In the genomic region with DNA sequence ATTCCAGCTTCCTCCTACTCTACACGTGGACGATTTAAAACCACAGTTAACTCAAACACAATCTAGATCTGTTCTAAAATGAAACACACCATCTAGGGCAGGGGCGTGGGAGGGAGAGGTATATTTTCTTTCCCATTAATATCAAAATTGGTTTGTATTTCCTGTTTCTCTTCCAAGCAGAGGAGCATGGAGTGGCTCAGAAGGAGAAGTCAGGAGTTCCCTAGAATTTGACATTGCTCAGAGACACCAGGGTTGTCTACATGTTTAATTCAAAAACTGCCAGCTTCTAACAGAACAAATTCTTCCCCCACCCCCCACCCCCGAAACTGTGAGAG, we compare ENCODE assay signal across 13 cellular contexts. TPM values are rescaled to one million over a fixed set of nuclear protein-coding genes. Genes with fewer than 3 reads are reported as not detected.
DNase-seq lines count a peak whose midpoint lies in the region; ATAC-seq and TF ChIP-seq lines count a peak whose summit lies in the region.
"Had no signal": no experiment of that assay in that cellular context is flagged by ENCODE, and none has a peak within 500 bp of the region (broad histone marks: within the 10 kb centered on the region; RNA-seq: fewer than 3 reads in every experiment).

No MANE protein-coding gene starts in this region.

- H3K27me3 Mint-ChIP-seq in activated naive CD4-positive, alpha-beta T cell treated with anti-CD3 and anti-CD28 coated beads, Interleukin-2, amount 50 U/mL, for 24 hours = peaks cover 6% of the 10 kb centered on the region
- no peaks in the 10 kb centered on the region for H3K27me3 Mint-ChIP-seq in activated naive CD8-positive, alpha-beta T cell
- H3K27me3 Mint-ChIP-seq in memory B cell = no peaks in the 10 kb centered on the region

- peak overlapping the region; percentile 67 to 85 for H3K4me3 ChIP-seq in tibial artery
- H3K4me3 ChIP-seq in colonic mucosa = no peak overlapping the region

- H3K27ac ChIP-seq in tibial artery = peak overlapping the region; percentile 36 to 52
- H3K27ac ChIP-seq in colonic mucosa = no peak overlapping the region
- H3K27ac ChIP-seq: brain microvascular endothelial cell, VCaP had no signal

- H3K4me1 ChIP-seq in tibial artery (peaks cover 0 to 53% (median 23%) of the 10 kb centered on the region in 4 donors), colonic mucosa (no peaks in the 10 kb centered on the region)

- no peaks in the 10 kb centered on the region for H3K9me3 Mint-ChIP-seq in activated naive CD4-positive, alpha-beta T cell treated with anti-CD3 and anti-CD28 coated beads, Interleukin-2, amount 50 U/mL, for 24 hours
- H3K9me3 Mint-ChIP-seq in activated naive CD4-positive, alpha-beta T cell treated with anti-CD3 and anti-CD28 coated beads, Interleukin-2, amount 50 U/mL, for 72 hours = no peaks in the 10 kb centered on the region
- no peaks in the 10 kb centered on the region for H3K9me3 Mint-ChIP-seq in activated naive CD8-positive, alpha-beta T cell (ENCODE audit: low read depth)
- H3K9me3 Mint-ChIP-seq in memory B cell = no peaks in the 10 kb centered on the region

- DNase-seq in activated naive CD4-positive, alpha-beta T cell treated with anti-CD3 and anti-CD28 coated beads, Interleukin-2, amount 50 U/mL, for 72 hours (ENCODE audit: low spot score in 2 of 2) = no peak
- no peak for DNase-seq in memory B cell (ENCODE audit: low spot score in 2 of 2)
- DNase-seq in tibial artery = no peak
- no peak for DNase-seq in colonic mucosa
- DNase-seq: AML-193, brain microvascular endothelial cell, hippocampal formation, NCI-H446 treated with DMSO at 0.1 percent for 48 hours had no signal

- H3K36me3 ChIP-seq in tibial artery (no peaks in the 10 kb centered on the region), colonic mucosa (no peaks in the 10 kb centered on the region)
- H3K36me3 ChIP-seq: brain microvascular endothelial cell had no signal

- H3K4me3 Mint-ChIP-seq in activated naive CD4-positive, alpha-beta T cell treated with anti-CD3 and anti-CD28 coated beads, Interleukin-2, amount 50 U/mL, for 24 hours = peak overlapping the region; percentile 90
- peak overlapping the region; percentile 95 for H3K4me3 Mint-ChIP-seq in activated naive CD8-positive, alpha-beta T cell
- peak overlapping the region; percentile 95 for H3K4me3 Mint-ChIP-seq in memory B cell

- H3K4me1 Mint-ChIP-seq in activated naive CD4-positive, alpha-beta T cell treated with anti-CD3 and anti-CD28 coated beads, Interleukin-2, amount 50 U/mL, for 24 hours = peaks cover 55% of the 10 kb centered on the region
- H3K4me1 Mint-ChIP-seq in activated naive CD8-positive, alpha-beta T cell (ENCODE audit: low read depth) = peaks cover 61% of the 10 kb centered on the region
- peaks cover 50% of the 10 kb centered on the region for H3K4me1 Mint-ChIP-seq in memory B cell

- H3K27me3 ChIP-seq in tibial artery (no peaks in the 10 kb centered on the region), colonic mucosa (peaks cover 12% of the 10 kb centered on the region)
- H3K27me3 ChIP-seq: brain microvascular endothelial cell had no signal

- H3K27ac Mint-ChIP-seq in activated naive CD4-positive, alpha-beta T cell treated with anti-CD3 and anti-CD28 coated beads, Interleukin-2, amount 50 U/mL, for 24 hours = peak overlapping the region; percentile 79
- H3K27ac Mint-ChIP-seq in activated naive CD4-positive, alpha-beta T cell treated with anti-CD3 and anti-CD28 coated beads, Interleukin-2, amount 50 U/mL, for 72 hours = peak overlapping the region in 1 of 2 donors; percentile 92
- H3K27ac Mint-ChIP-seq in activated naive CD8-positive, alpha-beta T cell = peak overlapping the region; percentile 95
- H3K27ac Mint-ChIP-seq in memory B cell = peak overlapping the region; percentile 93

- TF ChIP-seq CTCF in tibial artery (IDR thresholded peaks at IDR 0.05) = no peak
- no peak for TF ChIP-seq CTCF in colonic mucosa (IDR thresholded peaks at IDR 0.05)

- H3K9me3 ChIP-seq in tibial artery (no peaks in the 10 kb centered on the region), colonic mucosa (no peaks in the 10 kb centered on the region)

- ATAC-seq in activated naive CD4-positive, alpha-beta T cell treated with anti-CD3 and anti-CD28 coated beads, Interleukin-2, amount 50 U/mL, for 72 hours = no peak
- ATAC-seq in memory B cell (ENCODE audit: low read depth) = no peak
- ATAC-seq in HG03354 (IDR thresholded peaks at IDR 0.05; ENCODE audit: poor library complexity, severe bottlenecking, unreplicated experiment) = no peak
- no peak for ATAC-seq in GM19023 (IDR thresholded peaks at IDR 0.05; ENCODE audit: unreplicated experiment)

- H3K9ac ChIP-seq in colonic mucosa (ENCODE audit: low read depth in 2 of 2, low read length in 2 of 2) = peak overlapping the region in 1 of 2 donors; percentile 3

- intact Hi-C loops in tibial artery (cut with DNase I; ENCODE audit: low total_unique reads) (loop anchor here (5.0 kb wide), 1 partner anchor 98 kb away; no protein-coding TSS in a partner anchor), colonic mucosa (cut with DNase I) (no loop called here)

- H3K36me3 Mint-ChIP-seq in activated naive CD4-positive, alpha-beta T cell treated with anti-CD3 and anti-CD28 coated beads, Interleukin-2, amount 50 U/mL, for 24 hours = no peaks in the 10 kb centered on the region
- peaks cover 15 to 16% of the 10 kb centered on the region in 2 donors for H3K36me3 Mint-ChIP-seq in activated naive CD4-positive, alpha-beta T cell treated with anti-CD3 and anti-CD28 coated beads, Interleukin-2, amount 50 U/mL, for 72 hours
- no peaks in the 10 kb centered on the region for H3K36me3 Mint-ChIP-seq in activated naive CD8-positive, alpha-beta T cell
- no peaks in the 10 kb centered on the region for H3K36me3 Mint-ChIP-seq in memory B cell

RNA-seq across cellular contexts. Expression of gene PREX1, which starts 2.3 kb away (rescaled TPM):
- total RNA-seq in activated naive CD4-positive, alpha-beta T cell treated with anti-CD3 and anti-CD28 coated beads, Interleukin-2, amount 50 U/mL, for 72 hours = 10 to 100 TPM; 30.6 to 51.8 TPM
- 10 to 100 TPM in 1 of 2 donors, 1 to 10 TPM in 1; 7.2 to 24.6 TPM for total RNA-seq in colonic mucosa
